ENCODE assay signal across 6 cellular contexts in genomic region chr19:1206733-1207301, GRCh38. TPM values are rescaled to one million over a fixed set of nuclear protein-coding genes. Genes with fewer than 3 reads are reported as not detected.
DNase-seq lines count a peak whose midpoint lies in the region; ATAC-seq and TF ChIP-seq lines count a peak whose summit lies in the region.

No MANE protein-coding gene starts in this region.

- no peaks in the 10 kb centered on the region; the same call in 1 of the 2 replicates for H3K4me1 ChIP-seq in ES-I3 (ENCODE audit: insufficient read depth, low read length)
- peaks cover 6% of the 10 kb centered on the region; the same call in 1 of the 2 replicates for H3K4me1 ChIP-seq in iPS DF 6.9 (ENCODE audit: control insufficient read depth, insufficient read depth, low read length)
- peaks cover 57% of the 10 kb centered on the region for H3K4me1 ChIP-seq in testis

- peak overlapping the region; percentile 76 for H3K4me3 ChIP-seq in WI38 (ENCODE audit: low read depth, low read length)
- H3K4me3 ChIP-seq in iPS DF 6.9 (ENCODE audit: low read length) = peak overlapping the region; percentile 79
- H3K4me3 ChIP-seq in testis = peak overlapping the region; percentile 69 to 80

- TF ChIP-seq CTCF in WI38 (IDR thresholded peaks at IDR 0.05; ENCODE audit: low read depth, low read length) (no peak), testis (IDR thresholded peaks at IDR 0.05) (no peak)

- intact Hi-C loops in testis (cut with DNase I; ENCODE audit: low total_unique reads) = no loop called here

- no peak for ATAC-seq in HG02973 (IDR thresholded peaks at IDR 0.05; ENCODE audit: unreplicated experiment)

- H3K36me3 ChIP-seq in ES-I3 (ENCODE audit: insufficient read depth, low read length) (no peaks in the 10 kb centered on the region), iPS DF 6.9 (ENCODE audit: control insufficient read depth, insufficient read depth, low read length) (no peaks in the 10 kb centered on the region; the same call in 1 of the 2 replicates), testis (ENCODE audit: low read depth, missing control alignments) (no peaks in the 10 kb centered on the region)

- no peak overlapping the region for H3K27ac ChIP-seq in iPS DF 6.9 (ENCODE audit: low read length)
- H3K27ac ChIP-seq in testis = peak overlapping the region; percentile 83 to 93

- H3K9me3 ChIP-seq in ES-I3 (ENCODE audit: control insufficient read depth, insufficient read depth, low read length) (no peaks in the 10 kb centered on the region), iPS DF 6.9 (ENCODE audit: control insufficient read depth, insufficient read depth, low read length) (no peaks in the 10 kb centered on the region), testis (no peaks in the 10 kb centered on the region)

- WGBS in iPS DF 6.9 (ENCODE audit: insufficient coverage, insufficient read length) = no CpG with 5 or more reads among the region's 32 CpGs
- 1% methylated on average over 28 to 32 of the region's 32 CpGs for WGBS in testis, 2 donors

- H3K9ac ChIP-seq in ES-I3 (ENCODE audit: low read depth, low read length) = peak overlapping the region; percentile 83

- DNase-seq in iPS DF 6.9 (ENCODE audit: low read depth, low spot score) (no peak), testis (peak; percentile 62), middle frontal gyrus (ENCODE audit: extremely low spot score, low spot score) (no peak)

- H3K27me3 ChIP-seq in iPS DF 6.9 (ENCODE audit: control insufficient read depth, insufficient read depth, low read length) (no peaks in the 10 kb centered on the region), testis (no peaks in the 10 kb centered on the region)

- TF ChIP-seq POLR2A in testis (IDR thresholded peaks at IDR 0.05) = no peak

RNA-seq across cellular contexts. Expression of gene STK11, which starts 1.2 kb away (rescaled TPM):
- total RNA-seq in testis = 100 to 1,000 TPM; 194 to 209 TPM
- 197 TPM for polyA plus RNA-seq in testis (ENCODE audit: insufficient read depth, low read depth, low replicate concordance)

RNA-seq across cellular contexts. Expression of gene CBARP, which starts 31.0 kb away (rescaled TPM):
- total RNA-seq in testis = 1 to 10 TPM; 5.2 to 6.6 TPM
- 1.5 TPM for polyA plus RNA-seq in testis (ENCODE audit: insufficient read depth, low read depth, low replicate concordance)

RNA-seq across cellular contexts. Expression of gene SBNO2, which starts 32.7 kb away (rescaled TPM):
- 10 to 100 TPM; 58.9 to 65.0 TPM for total RNA-seq in testis
- polyA plus RNA-seq in testis (ENCODE audit: insufficient read depth, low read depth, low replicate concordance) = 34.3 TPM

RNA-seq across cellular contexts. Expression of gene ATP5F1D, which starts 34.7 kb away (rescaled TPM):
- 100 to 1,000 TPM; 104 to 166 TPM for total RNA-seq in testis
- 94.5 TPM for polyA plus RNA-seq in testis (ENCODE audit: insufficient read depth, low read depth, low replicate concordance)

RNA-seq across cellular contexts. Expression of gene MIDN, which starts 41.6 kb away (rescaled TPM):
- total RNA-seq in testis = 10 to 100 TPM; 38.2 to 42.4 TPM
- polyA plus RNA-seq in testis (ENCODE audit: insufficient read depth, low read depth, low replicate concordance) = 30.3 TPM
